Comparison of ENCODE assay signal across 1 cellular context in genomic region chr5:88680253-88681132, GRCh38.
TF ChIP-seq lines count a peak whose summit lies in the region.

No MANE protein-coding gene starts in this region.

TF ChIP-seq in HEK293, 187 proteins besides CTCF, POLR2A, EP300 and RAD21 (continued from another document):
- TF ChIP-seq FEZF1 (tag by site-specific recombination; IDR thresholded peaks at IDR 0.05) (no peak), ZNF433 (tag by site-specific recombination; IDR thresholded peaks at IDR 0.05; ENCODE audit: low read depth) (no peak), ZSCAN4 (tag by site-specific recombination; IDR thresholded peaks at IDR 0.05) (no peak), ELK4 (IDR thresholded peaks at IDR 0.05; ENCODE audit: borderline replicate concordance, low read depth, low read length) (no peak), ZNF513 (tag by site-specific recombination; IDR thresholded peaks at IDR 0.05) (no peak), PATZ1 (tag by site-specific recombination; IDR thresholded peaks at IDR 0.05) (peak; percentile 91), ZNF704 (tag by site-specific recombination; IDR thresholded peaks at IDR 0.05) (no peak), ZBTB20 (tag by site-specific recombination; IDR thresholded peaks at IDR 0.05) (no peak), ZNF571 (tag by site-specific recombination; IDR thresholded peaks at IDR 0.05) (no peak), ZBTB7A (tag by site-specific recombination; IDR thresholded peaks at IDR 0.05; ENCODE audit: low read depth) (0 out of 2 replicates have a peak, but pooled peaks have one; percentile 19), ZNF664 (tag by site-specific recombination; IDR thresholded peaks at IDR 0.05) (no peak), TCF7L2 (IDR thresholded peaks at IDR 0.05; ENCODE audit: borderline replicate concordance, low read depth, low read length) (no peak), ZBTB26 (tag by site-specific recombination; optimal IDR thresholded peaks at IDR 0.05) (peak; percentile 84), ZNF501 (tag by site-specific recombination; IDR thresholded peaks at IDR 0.05) (peak; percentile 85; the same call in 1 of the 2 replicates), ZNF624 (tag by site-specific recombination; IDR thresholded peaks at IDR 0.05) (no peak), PBX3 (CRISPR knock-in tag; IDR thresholded peaks at IDR 0.05) (0 out of 2 replicates have a peak, but pooled peaks have one; percentile 38), ZEB2 (tag by site-specific recombination; IDR thresholded peaks at IDR 0.05) (peak; percentile 92), ZNF2 (tag by site-specific recombination; IDR thresholded peaks at IDR 0.05) (peak; percentile 54; the same call in 1 of the 2 replicates), ZBTB6 (tag by site-specific recombination; IDR thresholded peaks at IDR 0.05) (peak; percentile 47), ZBTB11 (tag by site-specific recombination; conservative IDR thresholded peaks at IDR 0.05; ENCODE audit: low read depth) (0 out of 2 replicates have a peak, but pooled peaks have one; percentile 37)
TF ChIP-seq in HEK293: peak in this region for 38.
